ENCODE assay signal across 34 cellular contexts in the genomic region with DNA sequence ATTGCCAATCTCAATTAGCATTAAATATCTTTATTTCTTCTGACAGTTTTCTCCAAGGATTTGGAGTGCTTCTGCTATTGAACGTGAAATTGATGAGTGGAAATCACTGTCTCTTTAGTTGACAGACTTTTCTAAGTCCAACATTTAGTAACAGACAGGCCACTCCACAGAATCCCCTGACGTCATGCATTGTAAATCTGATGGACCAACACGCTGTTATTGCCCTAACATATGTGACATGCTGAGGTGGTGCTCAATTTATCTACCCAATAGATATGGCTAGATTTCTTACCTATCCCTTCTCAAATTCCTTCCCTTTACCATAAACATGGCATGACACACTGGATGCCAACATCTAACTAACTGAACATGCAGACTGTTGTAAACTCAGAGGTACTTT.
"Had no signal": no experiment of that assay in that cellular context is flagged by ENCODE, and none has a peak within 500 bp of the region (broad histone marks: within the 10 kb centered on the region; RNA-seq: fewer than 3 reads in every experiment).

No MANE protein-coding gene starts in this region.

- FAIRE-seq: astrocyte, colon, TTC549 had no signal

- ATAC-seq: activated CD8-positive, alpha-beta T cell treated with anti-CD3 and anti-CD28 coated beads for 36 hours; activated naive CD4-positive, alpha-beta T cell treated with anti-CD3 and anti-CD28 coated beads, Interleukin-2, amount 50 U/mL, for 72 hours; activated T-cell treated with anti-CD3 and anti-CD28 coated beads, Interleukin-2, amount 50 U/mL, for 4 hours; activated T-cell treated with anti-CD3 and anti-CD28 coated beads, Interleukin-2, amount 50 U/mL, for 72 hours; activated T-helper 17 cell treated with anti-CD3 and anti-CD28 coated beads, Interleukin-2, amount 50 U/mL, for 72 hours; body of pancreas had no signal

- H3K27me3 ChIP-seq: adrenal gland, body of pancreas, brain microvascular endothelial cell, breast epithelium had no signal

- H3K4me3 ChIP-seq: adrenal gland, body of pancreas, breast epithelium had no signal

- H3K9me3 ChIP-seq: body of pancreas, breast epithelium had no signal

- H3K4me1 ChIP-seq: adrenal gland, body of pancreas, breast epithelium had no signal

- DNase-seq: activated B cell treated with CpG ODN at 0.5 μM for 24 hours; activated CD4-positive, alpha-beta memory T cell treated with anti-CD3 and anti-CD28 coated beads for 36 hours; activated CD4-positive, alpha-beta T cell treated with anti-CD3 and anti-CD28 coated beads for 4 hours; activated CD4-positive, alpha-beta T cell treated with anti-CD3 and anti-CD28 coated beads, Interleukin-2, amount 10 ng/mL, durations not matched to agents 24 days and 14 days; activated CD4-positive, alpha-beta T cell treated with anti-CD3 and anti-CD28 coated beads, Interleukin-2, amount 50 U/mL, for 1 hour; activated CD4-positive, alpha-beta T cell treated with anti-CD3 and anti-CD28 coated beads, Interleukin-2, amount 50 U/mL, for 4 hours; activated CD4-positive, CD25-positive, alpha-beta regulatory T cell treated with anti-CD3 and anti-CD28 coated beads, Interleukin-2, amount 50 U/mL, for 72 hours; activated CD8-positive, alpha-beta memory T cell treated with anti-CD3 and anti-CD28 coated beads, Interleukin-2, amount 50 U/mL, for 4 hours; activated CD8-positive, alpha-beta T cell treated with anti-CD3 and anti-CD28 coated beads for 36 hours; activated effector memory CD4-positive, alpha-beta T cell treated with anti-CD3 and anti-CD28 coated beads, Interleukin-2, amount 50 U/mL, for 16 hours; activated gamma-delta T cell treated with Interleukin-2 at 50 U/mL for 16 hours; activated naive CD4-positive, alpha-beta T cell; activated naive CD4-positive, alpha-beta T cell treated with anti-CD3 and anti-CD28 coated beads for 36 hours; activated naive CD4-positive, alpha-beta T cell treated with anti-CD3 and anti-CD28 coated beads, Interleukin-2, amount 50 U/mL, for 16 hours; activated naive CD8-positive, alpha-beta T cell treated with anti-CD3 and anti-CD28 coated beads for 36 hours; activated T-cell treated with anti-CD3 and anti-CD28 coated beads for 4 hours; activated T-cell treated with anti-CD3 and anti-CD28 coated beads, Interleukin-2, amount 50 U/mL, for 1 hour; activated T-cell treated with anti-CD3 and anti-CD28 coated beads, Interleukin-2, amount 50 U/mL, for 4 hours; activated T-cell treated with anti-CD3 and anti-CD28 coated beads, Interleukin-2, amount 50 U/mL, for 72 hours; adrenal gland; amniotic stem cell; aorta; body of pancreas; brain microvascular endothelial cell; central memory CD4-positive, alpha-beta T cell; T-helper 2 cell; T-helper 9 cell had no signal

- H3K36me3 ChIP-seq: adrenal gland, brain microvascular endothelial cell, breast epithelium had no signal

- H3K27ac ChIP-seq: adrenal gland, body of pancreas, brain microvascular endothelial cell, breast epithelium, VCaP had no signal
